9 cellular contexts compared by ENCODE assay signal in the genomic region with DNA sequence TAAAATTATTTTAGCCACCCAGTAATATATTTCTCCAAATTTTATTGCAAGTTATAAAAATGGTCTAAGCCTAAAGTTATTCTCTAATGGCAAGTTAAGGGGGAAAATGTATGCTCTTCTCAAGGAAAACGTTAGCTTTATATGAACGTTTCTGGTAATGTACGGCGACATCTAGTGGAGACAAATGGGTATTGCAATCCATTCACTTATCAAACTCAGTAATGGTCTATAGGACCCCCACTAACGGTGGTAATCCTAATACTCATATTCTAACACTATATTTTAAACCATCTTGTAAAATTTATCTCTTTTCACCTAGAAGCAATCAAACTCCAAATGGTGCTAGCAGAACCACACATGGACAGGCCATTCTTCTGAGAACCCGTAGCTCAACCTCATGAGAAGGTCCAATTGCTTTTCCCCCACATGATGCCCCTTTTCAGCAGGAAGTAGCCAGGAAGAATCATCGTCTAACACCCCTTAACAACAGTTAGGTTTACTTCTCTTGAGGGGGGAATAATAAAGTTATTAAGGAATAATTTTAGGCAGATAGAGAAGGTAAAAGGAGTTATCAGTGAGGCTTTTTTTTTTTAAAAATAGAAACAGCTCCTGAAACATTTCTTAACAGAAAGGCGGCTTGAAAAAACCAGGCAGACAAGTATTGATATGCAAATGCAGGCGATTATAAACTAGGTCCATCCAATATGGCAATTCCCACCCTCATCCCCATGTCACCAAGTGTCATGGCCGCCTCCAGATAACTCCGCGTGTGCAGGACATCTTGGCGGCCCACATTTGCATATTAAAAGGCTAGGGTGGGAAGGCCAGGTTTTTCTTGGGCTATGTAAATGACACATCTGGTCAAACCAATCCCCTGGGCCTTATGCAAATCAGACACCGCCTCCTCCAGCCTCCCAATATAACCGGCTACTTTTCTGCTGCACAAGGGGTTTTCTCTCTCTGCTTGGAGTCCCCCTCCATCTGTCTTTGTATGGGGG. TPM values are rescaled to one million over a fixed set of nuclear protein-coding genes. Genes with fewer than 3 reads are reported as not detected.
DNase-seq lines count a peak whose midpoint lies in the region; ATAC-seq and TF ChIP-seq lines count a peak whose summit lies in the region.
"Had no signal": no experiment of that assay in that cellular context is flagged by ENCODE, and none has a peak within 500 bp of the region (broad histone marks: within the 10 kb centered on the region; RNA-seq: fewer than 3 reads in every experiment).

No MANE protein-coding gene starts in this region.

- POLR2A ChIA-PET in Caco-2 (lab: Charles Lee): no interaction called here

- H3K9me3 Mint-ChIP-seq in Caco-2 (ENCODE audit: unreplicated experiment): no peaks in the 10 kb centered on the region
- no peaks in the 10 kb centered on the region for H3K9me3 Mint-ChIP-seq in effector memory CD8-positive, alpha-beta T cell
- H3K9me3 Mint-ChIP-seq in nephron progenitor cell: peaks cover 10% of the 10 kb centered on the region
- no peaks in the 10 kb centered on the region for H3K9me3 Mint-ChIP-seq in activated T-helper 17 cell treated with anti-CD3 and anti-CD28 coated beads, Interleukin-2, amount 50 U/mL, for 72 hours
- H3K9me3 Mint-ChIP-seq: activated B cell treated with CpG ODN at 0.5 μM for 24 hours had no signal

- H3K36me3 ChIP-seq in Caco-2 (ENCODE audit: control insufficient read depth, insufficient read depth, low read length): no peaks in the 10 kb centered on the region

- peak; percentile 49 to 53 for TF ChIP-seq CTCF in Caco-2 (IDR thresholded peaks at IDR 0.05; ENCODE audit: insufficient read depth in 1 of 2, low read depth in 1 of 2, low read length in 1 of 2, severe bottlenecking in 1 of 2, unreplicated experiment in 1 of 2)
- peak; percentile 91 for TF ChIP-seq CTCF in nephron progenitor cell (IDR thresholded peaks at IDR 0.05)

- ATAC-seq in GM18517 (IDR thresholded peaks at IDR 0.05; ENCODE audit: unreplicated experiment) (peak; percentile 75), HG02763 (IDR thresholded peaks at IDR 0.05; ENCODE audit: unreplicated experiment) (no peak)
- no peak for ATAC-seq in effector memory CD8-positive, alpha-beta T cell (replicated peaks)
- no peak for ATAC-seq in activated T-helper 17 cell treated with anti-CD3 and anti-CD28 coated beads, Interleukin-2, amount 50 U/mL, for 72 hours (replicated peaks)

- no peaks in the 10 kb centered on the region for H3K36me3 Mint-ChIP-seq in Caco-2 (ENCODE audit: insufficient read depth, unreplicated experiment)
- H3K36me3 Mint-ChIP-seq in effector memory CD8-positive, alpha-beta T cell (ENCODE audit: insufficient read depth): no peaks in the 10 kb centered on the region
- no peaks in the 10 kb centered on the region for H3K36me3 Mint-ChIP-seq in nephron progenitor cell (ENCODE audit: low read depth)
- H3K36me3 Mint-ChIP-seq in activated T-helper 17 cell treated with anti-CD3 and anti-CD28 coated beads, Interleukin-2, amount 50 U/mL, for 72 hours (ENCODE audit: low read depth): no peaks in the 10 kb centered on the region

- no peaks in the 10 kb centered on the region for H3K27me3 Mint-ChIP-seq in Caco-2 (ENCODE audit: insufficient read depth, unreplicated experiment)
- no peaks in the 10 kb centered on the region for H3K27me3 Mint-ChIP-seq in effector memory CD8-positive, alpha-beta T cell
- no peaks in the 10 kb centered on the region for H3K27me3 Mint-ChIP-seq in nephron progenitor cell (ENCODE audit: low read depth, poor library complexity)
- H3K27me3 Mint-ChIP-seq in activated T-helper 17 cell treated with anti-CD3 and anti-CD28 coated beads, Interleukin-2, amount 50 U/mL, for 72 hours: no peaks in the 10 kb centered on the region
- H3K27me3 Mint-ChIP-seq: activated B cell treated with CpG ODN at 0.5 μM for 24 hours had no signal

- no peaks in the 10 kb centered on the region for H3K9me3 ChIP-seq in Caco-2

- CTCF ChIA-PET in Caco-2 (lab: Charles Lee): interaction anchor here (0.5 to 1.3 kb wide), 5 partner anchors 9 to 313 kb away, joined by 3 to 6 read pairs (median 4); no protein-coding TSS in a partner anchor

- no TSS peak for BruUV-seq in Caco-2 (replicated peaks; lab: Mats Ljungman, UMichigan)

- H3K4me1 Mint-ChIP-seq in Caco-2 (ENCODE audit: low read depth, unreplicated experiment): no peaks in the 10 kb centered on the region
- no peaks in the 10 kb centered on the region for H3K4me1 Mint-ChIP-seq in effector memory CD8-positive, alpha-beta T cell (ENCODE audit: low read depth in 2 of 2)
- no peaks in the 10 kb centered on the region for H3K4me1 Mint-ChIP-seq in nephron progenitor cell
- no peaks in the 10 kb centered on the region for H3K4me1 Mint-ChIP-seq in activated T-helper 17 cell treated with anti-CD3 and anti-CD28 coated beads, Interleukin-2, amount 50 U/mL, for 72 hours
- H3K4me1 Mint-ChIP-seq: activated B cell treated with CpG ODN at 0.5 μM for 24 hours had no signal

- H3K4me1 ChIP-seq in Caco-2: no peaks in the 10 kb centered on the region

- H3K27me3 ChIP-seq in Caco-2 (replicated peaks; ENCODE audit: control insufficient read depth, insufficient read depth, low read length): no peaks in the 10 kb centered on the region

- DNase-seq in Caco-2: peak in 1 of 2 experiments; percentile 7
- peak; percentile 22 for DNase-seq in NCI-H526 treated with DMSO at 0.1 percent for 48 hours (lab: John Stamatoyannopoulos, UW)
- DNase-seq in effector memory CD8-positive, alpha-beta T cell: peak in 2 of 3 experiments; percentile 2 to 10
- peak; percentile 10 for DNase-seq in nephron progenitor cell
- DNase-seq in amniotic stem cell (lab: John Stamatoyannopoulos, UW): no peak
- DNase-seq: activated B cell treated with CpG ODN at 0.5 μM for 24 hours had no signal

- H3K4me3 Mint-ChIP-seq in Caco-2 (ENCODE audit: unreplicated experiment): no peak overlapping the region
- no peak overlapping the region for H3K4me3 Mint-ChIP-seq in effector memory CD8-positive, alpha-beta T cell
- H3K4me3 Mint-ChIP-seq in nephron progenitor cell: no peak overlapping the region
- H3K4me3 Mint-ChIP-seq in activated T-helper 17 cell treated with anti-CD3 and anti-CD28 coated beads, Interleukin-2, amount 50 U/mL, for 72 hours: no peak overlapping the region
- H3K4me3 Mint-ChIP-seq: activated B cell treated with CpG ODN at 0.5 μM for 24 hours had no signal

- intact Hi-C loops in Caco-2 (cut with micrococcal nuclease; ENCODE audit: unreplicated experiment): loop anchor here (2.0 kb wide), 1 partner anchor 125 kb away; no protein-coding TSS in a partner anchor

- no peak overlapping the region for H3K27ac Mint-ChIP-seq in Caco-2 (ENCODE audit: unreplicated experiment)
- no peak overlapping the region for H3K27ac Mint-ChIP-seq in effector memory CD8-positive, alpha-beta T cell
- no peak overlapping the region for H3K27ac Mint-ChIP-seq in nephron progenitor cell
- no peak overlapping the region for H3K27ac Mint-ChIP-seq in activated T-helper 17 cell treated with anti-CD3 and anti-CD28 coated beads, Interleukin-2, amount 50 U/mL, for 72 hours
- H3K27ac Mint-ChIP-seq: activated B cell treated with CpG ODN at 0.5 μM for 24 hours had no signal

- no peak overlapping the region for H3K4me3 ChIP-seq in Caco-2 (ENCODE audit: low read depth, low read length)

RNA-seq across cellular contexts. Expression of a gene that starts 35.0 kb away (rescaled TPM):
- total RNA-seq in Caco-2 (2022): not detected in 2 replicates
- 1 to 10 TPM; 1.5 to 2.2 TPM for total RNA-seq in activated T-helper 17 cell treated with anti-CD3 and anti-CD28 coated beads, Interleukin-2, amount 50 U/mL, for 72 hours
- total RNA-seq: activated B cell treated with CpG ODN at 0.5 μM for 24 hours had no signal
